ENCODE assay signal across 19 cellular contexts in the genomic region with DNA sequence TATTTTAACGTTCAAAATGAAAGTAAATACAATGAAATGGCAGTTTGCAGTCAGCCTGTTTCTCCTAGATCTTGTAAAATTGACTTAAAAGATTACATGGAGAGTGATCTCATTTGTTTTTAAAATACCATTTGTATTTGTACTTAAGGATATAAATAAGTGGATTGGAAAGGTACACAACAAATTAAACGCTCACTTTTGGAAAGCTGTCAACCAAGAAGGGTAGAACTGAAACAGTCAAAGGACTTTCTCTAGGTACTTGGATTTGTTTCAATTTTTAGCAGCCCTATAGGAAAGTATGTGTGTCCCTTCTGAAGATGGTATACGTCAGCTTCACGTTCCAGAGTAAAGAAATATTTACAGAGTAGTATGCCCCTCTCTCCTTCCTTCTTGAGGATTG. TPM values are rescaled to one million over a fixed set of nuclear protein-coding genes. Genes with fewer than 3 reads are reported as not detected.
DNase-seq lines count a peak whose midpoint lies in the region; ATAC-seq and TF ChIP-seq lines count a peak whose summit lies in the region.
"Had no signal": no experiment of that assay in that cellular context is flagged by ENCODE, and none has a peak within 500 bp of the region (broad histone marks: within the 10 kb centered on the region; RNA-seq: fewer than 3 reads in every experiment).

No MANE protein-coding gene starts in this region.

- H3K36me3 Mint-ChIP-seq in activated T-cell treated with anti-CD3 and anti-CD28 coated beads, Interleukin-2, amount 50 U/mL, for 24 hours (ENCODE audit: low read depth) = peaks cover 93% of the 10 kb centered on the region
- peaks cover 12% of the 10 kb centered on the region for H3K36me3 Mint-ChIP-seq in activated naive CD8-positive, alpha-beta T cell
- H3K36me3 Mint-ChIP-seq in endothelial cell (ENCODE audit: low read depth, unreplicated experiment) (peaks cover 62% of the 10 kb centered on the region), MCF 10A (ENCODE audit: insufficient read depth, unreplicated experiment) (peaks cover 81% of the 10 kb centered on the region)
- H3K36me3 Mint-ChIP-seq in stimulated activated naive B cell treated with anti-CD40 and anti-IgM and Interleukin-4, amounts not matched to agents 10 μg/mL and 1 μg/mL and 100 μg/mL, for 72 hours = peaks cover 19 to 47% of the 10 kb centered on the region in 2 donors

- no peak overlapping the region for H3K4me3 Mint-ChIP-seq in activated T-cell treated with anti-CD3 and anti-CD28 coated beads, Interleukin-2, amount 50 U/mL, for 24 hours
- H3K4me3 Mint-ChIP-seq in activated naive CD8-positive, alpha-beta T cell = no peak overlapping the region
- H3K4me3 Mint-ChIP-seq in endothelial cell (ENCODE audit: unreplicated experiment) (no peak overlapping the region), MCF 10A (ENCODE audit: unreplicated experiment) (no peak overlapping the region)
- H3K4me3 Mint-ChIP-seq in stimulated activated naive B cell treated with anti-CD40 and anti-IgM and Interleukin-4, amounts not matched to agents 10 μg/mL and 1 μg/mL and 100 μg/mL, for 72 hours = no peak overlapping the region
- H3K4me3 Mint-ChIP-seq: CD4-positive, alpha-beta memory T cell; H9 had no signal

- no peak for TF ChIP-seq CTCF in endothelial cell (IDR thresholded peaks at IDR 0.05; ENCODE audit: unreplicated experiment)
- TF ChIP-seq CTCF in lower leg skin (IDR thresholded peaks at IDR 0.05) = no peak
- no peak for TF ChIP-seq CTCF in MCF 10A (IDR thresholded peaks at IDR 0.05; ENCODE audit: unreplicated experiment)

- no TSS peak for BruUV-seq in MCF 10A (replicated peaks; lab: Mats Ljungman, UMichigan)

- DNase-seq in activated T-cell treated with anti-CD3 and anti-CD28 coated beads, Interleukin-2, amount 50 U/mL, for 24 hours = no peak
- no peak for DNase-seq in activated T-cell treated with anti-CD3 and anti-CD28 coated beads for 4 hours
- DNase-seq in endothelial cell (ENCODE audit: low spot score) = no peak
- DNase-seq in stimulated activated naive B cell treated with anti-CD40 and anti-IgM and Interleukin-4, amounts not matched to agents 10 μg/mL and 1 μg/mL and 100 μg/mL, for 72 hours = no peak
- DNase-seq in HPDE6-E6E7 (ENCODE audit: extremely low spot score) = no peak
- no peak for DNase-seq in lower leg skin (ENCODE audit: low spot score in 2 of 2)
- DNase-seq in MCF 10A (ENCODE audit: unreplicated experiment) = no peak
- DNase-seq: C1 segment of cervical spinal cord; Calu3; CD4-positive, alpha-beta memory T cell; COR-L47; DND-41; GM23248; H9 had no signal

- POLR2A ChIA-PET in MCF 10A (lab: Yijun Ruan, JAX) = interaction anchor here (0.7 to 1.2 kb wide), 2 partner anchors 10 to 228 kb away, joined by 3 read pairs; no protein-coding TSS in a partner anchor

- intact Hi-C loops in lower leg skin (cut with DNase I; ENCODE audit: low total_unique reads) = no loop called here
- intact Hi-C loops in MCF 10A (cut with micrococcal nuclease) = no loop called here

- no peak for TF ChIP-seq POLR2A in lower leg skin (IDR thresholded peaks at IDR 0.05)

- no peak for ATAC-seq in stimulated activated naive B cell treated with anti-CD40 and anti-IgM and Interleukin-4, amounts not matched to agents 10 μg/mL and 1 μg/mL and 100 μg/mL, for 72 hours (replicated peaks)
- ATAC-seq: HCT116 had no signal

- H3K27ac Mint-ChIP-seq in activated T-cell treated with anti-CD3 and anti-CD28 coated beads, Interleukin-2, amount 50 U/mL, for 24 hours = peak overlapping the region; percentile 8
- H3K27ac Mint-ChIP-seq in activated naive CD8-positive, alpha-beta T cell = peak overlapping the region; percentile 34
- H3K27ac Mint-ChIP-seq in endothelial cell (ENCODE audit: unreplicated experiment) = peak overlapping the region; percentile 48
- peak overlapping the region; percentile 14 for H3K27ac Mint-ChIP-seq in stimulated activated naive B cell treated with anti-CD40 and anti-IgM and Interleukin-4, amounts not matched to agents 10 μg/mL and 1 μg/mL and 100 μg/mL, for 72 hours
- H3K27ac Mint-ChIP-seq in MCF 10A (ENCODE audit: low read depth, unreplicated experiment) = no peak overlapping the region
- H3K27ac Mint-ChIP-seq: H9 had no signal

- H3K4me1 Mint-ChIP-seq in activated T-cell treated with anti-CD3 and anti-CD28 coated beads, Interleukin-2, amount 50 U/mL, for 24 hours (ENCODE audit: low read depth) = peaks cover 26% of the 10 kb centered on the region
- peaks cover 18% of the 10 kb centered on the region for H3K4me1 Mint-ChIP-seq in activated naive CD8-positive, alpha-beta T cell (ENCODE audit: low read depth)
- H3K4me1 Mint-ChIP-seq in endothelial cell (ENCODE audit: unreplicated experiment) (peaks cover 21% of the 10 kb centered on the region), MCF 10A (ENCODE audit: insufficient read depth, unreplicated experiment) (peaks cover 8% of the 10 kb centered on the region)
- peaks cover 7 to 19% of the 10 kb centered on the region in 2 donors for H3K4me1 Mint-ChIP-seq in stimulated activated naive B cell treated with anti-CD40 and anti-IgM and Interleukin-4, amounts not matched to agents 10 μg/mL and 1 μg/mL and 100 μg/mL, for 72 hours
- H3K4me1 Mint-ChIP-seq: H9 had no signal

- H3K27me3 Mint-ChIP-seq in activated T-cell treated with anti-CD3 and anti-CD28 coated beads, Interleukin-2, amount 50 U/mL, for 24 hours = no peaks in the 10 kb centered on the region
- no peaks in the 10 kb centered on the region for H3K27me3 Mint-ChIP-seq in activated naive CD8-positive, alpha-beta T cell
- H3K27me3 Mint-ChIP-seq in endothelial cell (ENCODE audit: unreplicated experiment) (no peaks in the 10 kb centered on the region), MCF 10A (ENCODE audit: insufficient read depth, unreplicated experiment) (no peaks in the 10 kb centered on the region)
- H3K27me3 Mint-ChIP-seq in stimulated activated naive B cell treated with anti-CD40 and anti-IgM and Interleukin-4, amounts not matched to agents 10 μg/mL and 1 μg/mL and 100 μg/mL, for 72 hours = no peaks in the 10 kb centered on the region
- H3K27me3 Mint-ChIP-seq: CD4-positive, alpha-beta memory T cell had no signal

- no peak overlapping the region for H3K4me3 ChIP-seq in lower leg skin (ENCODE audit: low read depth, poor library complexity, severe bottlenecking)
- H3K4me3 ChIP-seq: GM23248 had no signal

- CTCF ChIA-PET in MCF 10A (lab: Yijun Ruan, JAX) = interaction anchor here (0.6 to 6.1 kb wide), 7 partner anchors 10 to 561 kb away, joined by 3 to 44 read pairs (median 5); no protein-coding TSS in a partner anchor

- H3K9me3 Mint-ChIP-seq in activated T-cell treated with anti-CD3 and anti-CD28 coated beads, Interleukin-2, amount 50 U/mL, for 24 hours = no peaks in the 10 kb centered on the region
- H3K9me3 Mint-ChIP-seq in activated naive CD8-positive, alpha-beta T cell (ENCODE audit: low read depth) = no peaks in the 10 kb centered on the region
- H3K9me3 Mint-ChIP-seq in endothelial cell (ENCODE audit: unreplicated experiment) = no peaks in the 10 kb centered on the region
- no peaks in the 10 kb centered on the region for H3K9me3 Mint-ChIP-seq in stimulated activated naive B cell treated with anti-CD40 and anti-IgM and Interleukin-4, amounts not matched to agents 10 μg/mL and 1 μg/mL and 100 μg/mL, for 72 hours
- no peaks in the 10 kb centered on the region for H3K9me3 Mint-ChIP-seq in MCF 10A (ENCODE audit: unreplicated experiment)
- H3K9me3 Mint-ChIP-seq: CD4-positive, alpha-beta memory T cell; H9 had no signal

- 83 to 87% methylated on average over 4 of the region's 4 CpGs for WGBS in lower leg skin, 2 donors

RNA-seq across cellular contexts. Expression of a gene that starts 7.3 kb away (rescaled TPM):
- total RNA-seq in endothelial cell (ENCODE audit: unreplicated experiment) (87.3 TPM), lower leg skin (10 to 100 TPM; 13.9 to 24.9 (median 17.9) TPM), MCF 10A (2022) (46.9 and 54.0 TPM in 2 replicates)

RNA-seq across cellular contexts. Expression of a gene that starts 18.7 kb away (rescaled TPM):
- total RNA-seq in endothelial cell (ENCODE audit: unreplicated experiment) (0.21 TPM), lower leg skin (not detected), MCF 10A (2022) (not detected in 2 replicates)
- total RNA-seq: A172; A673; Calu3; CD4-positive, alpha-beta memory T cell; GM23248; H1; H9 had no signal

RNA-seq across cellular contexts. Expression of a gene that starts 43.6 kb away (rescaled TPM):
- total RNA-seq in endothelial cell (ENCODE audit: unreplicated experiment) (11.4 TPM), lower leg skin (1 to 10 TPM; 4.1 to 6.4 (median 6.1) TPM), MCF 10A (2022) (20.7 and 21.7 TPM in 2 replicates)

RNA-seq across cellular contexts. Expression of a gene that starts 43.7 kb away (rescaled TPM):
- total RNA-seq in endothelial cell (ENCODE audit: unreplicated experiment) (4.3 TPM), lower leg skin (1 to 10 TPM; 1.9 to 6.2 (median 2.9) TPM), MCF 10A (2022) (12.0 and 18.1 TPM in 2 replicates)
